Comparison of ENCODE assay signal across 19 cellular contexts in the genomic region with DNA sequence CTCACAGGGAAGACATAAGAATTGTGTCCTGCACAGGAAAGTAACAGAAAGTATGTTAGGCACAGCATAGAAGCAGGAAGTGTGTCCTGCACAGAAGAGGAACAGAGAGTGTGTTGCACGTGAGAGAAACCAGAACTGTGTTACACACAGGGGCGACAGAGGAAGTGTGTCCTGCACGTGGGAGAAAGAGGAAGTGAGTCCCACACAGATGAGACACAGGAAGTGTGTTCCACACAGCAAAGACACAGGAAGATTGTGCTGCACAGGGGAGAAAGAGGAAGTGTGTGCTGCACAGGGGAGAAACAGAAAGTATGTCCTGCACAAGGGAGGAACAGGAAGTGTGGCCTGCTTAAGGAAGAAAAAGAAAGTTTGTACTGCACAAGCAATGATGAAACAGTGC.
"Had no signal": no experiment of that assay in that cellular context is flagged by ENCODE, and none has a peak within 500 bp of the region (broad histone marks: within the 10 kb centered on the region; RNA-seq: fewer than 3 reads in every experiment).

No MANE protein-coding gene starts in this region.

- ATAC-seq: foreskin keratinocyte, left ventricle myocardium superior had no signal

- H3K4me3 Mint-ChIP-seq: activated CD4-positive, alpha-beta memory T cell treated with anti-CD3 and anti-CD28 coated beads for 36 hours had no signal

- H3K36me3 ChIP-seq: right atrium auricular region, transverse colon, vagina had no signal

- H3K27me3 Mint-ChIP-seq: activated CD4-positive, alpha-beta memory T cell treated with anti-CD3 and anti-CD28 coated beads for 36 hours; progenitor cell of endocrine pancreas had no signal

- H3K9me3 ChIP-seq: right atrium auricular region, transverse colon, vagina had no signal

- H3K4me1 ChIP-seq: foreskin keratinocyte, right atrium auricular region, transverse colon, vagina had no signal

- H3K27ac Mint-ChIP-seq: activated CD4-positive, alpha-beta memory T cell treated with anti-CD3 and anti-CD28 coated beads for 36 hours; activated T-helper 2 cell treated with anti-CD3 and anti-CD28 coated beads, Interferon-gamma antibody, Interleukin-2, Interleukin-4, amounts not matched to agents 10 μg/mL and 5 μg/mL and 100 μg/mL, durations not matched to agents 14 hours and 24 hours and 36 hours; progenitor cell of endocrine pancreas had no signal

- H3K27me3 ChIP-seq: foreskin keratinocyte, right atrium auricular region, transverse colon, vagina had no signal

- H3K4me3 ChIP-seq: right atrium auricular region, skin epidermis, transverse colon, vagina had no signal

- DNase-seq: activated CD4-positive, alpha-beta memory T cell treated with anti-CD3 and anti-CD28 coated beads for 36 hours; activated CD4-positive, alpha-beta T cell treated with anti-CD3 and anti-CD28 coated beads for 1 hour; activated naive CD4-positive, alpha-beta T cell treated with anti-CD3 and anti-CD28 coated beads, Interleukin-2, amount 50 U/mL, for 16 hours; cerebellar nuclear complex; effector CD8-positive, alpha-beta T cell; foreskin keratinocyte; glutamatergic neuron; kidney glomerular epithelial cell; left ventricle myocardium superior; stimulated activated CD4-positive, alpha-beta T cell treated with anti-CD3 and anti-CD28 coated beads, Interleukin-15, amount 100 ng/mL, for 24 hours; stimulated activated CD4-positive, alpha-beta T cell treated with anti-CD3 and anti-CD28 coated beads, Interleukin-4, amount 100 ng/mL, for 1 hour; stimulated activated naive CD4-positive, alpha-beta T cell; transverse colon had no signal

- H3K27ac ChIP-seq: foreskin keratinocyte, right atrium auricular region, skin epidermis, transverse colon, vagina, VCaP had no signal
